Comparison of ENCODE assay signal across 9 cellular contexts in the genomic region with DNA sequence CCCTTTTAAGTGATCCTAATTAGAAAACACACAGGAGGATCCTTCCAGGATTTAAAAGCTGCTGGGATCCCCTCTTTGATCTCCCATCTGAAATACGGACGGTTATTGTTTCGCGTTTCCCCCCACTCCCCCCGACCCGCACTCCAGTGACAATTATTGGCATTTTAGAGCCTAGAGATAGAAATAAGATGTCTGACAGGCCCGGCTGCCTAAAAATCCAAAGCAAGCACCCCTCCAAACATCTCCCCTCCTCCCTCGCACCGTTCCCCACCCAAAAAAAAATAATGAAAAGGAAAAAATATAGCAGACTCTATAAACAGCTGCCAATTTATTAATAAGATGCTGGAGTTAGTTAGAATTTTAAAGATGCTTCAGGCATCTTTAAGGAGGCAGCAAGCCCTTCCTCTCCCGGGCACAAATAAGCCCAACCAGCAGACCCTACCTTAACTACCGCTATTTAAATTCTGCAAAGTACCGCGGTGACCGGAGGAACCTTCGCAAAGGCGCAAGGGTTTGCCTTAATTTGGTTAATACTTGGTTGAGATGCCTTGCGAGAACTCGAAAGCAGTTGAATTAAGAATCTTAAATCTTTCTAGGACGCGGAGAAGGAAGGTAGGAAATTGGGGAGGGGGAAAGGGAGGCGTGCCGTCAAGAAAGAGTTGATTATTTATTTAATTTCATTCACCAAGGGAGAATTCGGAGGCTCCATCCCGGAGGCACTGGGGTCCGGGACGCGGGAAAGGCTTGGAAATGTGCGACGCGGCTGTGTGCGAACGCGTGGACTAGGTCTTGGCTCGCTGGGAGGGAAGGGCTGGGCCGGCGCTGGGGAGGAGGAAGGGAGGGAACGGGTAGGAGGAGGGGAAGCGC. TPM values are rescaled to one million over a fixed set of nuclear protein-coding genes. Genes with fewer than 3 reads are reported as not detected.
A peak's percentile ranks its signal among the peaks of the same experiment; 100 is the strongest.
DNase-seq lines count a peak whose midpoint lies in the region; ATAC-seq and TF ChIP-seq lines count a peak whose summit lies in the region.
"Had no signal": no experiment of that assay in that cellular context is flagged by ENCODE, and none has a peak within 500 bp of the region (broad histone marks: within the 10 kb centered on the region; RNA-seq: fewer than 3 reads in every experiment).

No MANE protein-coding gene starts in this region.

- no peak for DNase-seq in stimulated activated effector memory CD8-positive, alpha-beta T cell treated with anti-CD3 and anti-CD28 coated beads, Interleukin-12 subunit alpha, Interleukin-12 subunit beta, amount 100 ng/mL, for 72 hours (ENCODE audit: low spot score in 2 of 2)
- DNase-seq in AG08396 (ENCODE audit: low spot score) = no peak
- DNase-seq in ecto neural progenitor cell (ENCODE audit: low spot score) = no peak
- DNase-seq: SHP77 treated with DMSO at 0.1 percent for 48 hours had no signal

- H3K27ac ChIP-seq in HUES6 (ENCODE audit: low read depth, low read length) = no peak overlapping the region
- peak overlapping the region in 1 of 2 donors; percentile 87 for H3K27ac ChIP-seq in liver (ENCODE audit: low read depth in 1 of 2, low read length in 2 of 2)

- no peak for TF ChIP-seq RAD21 in liver (IDR thresholded peaks at IDR 0.05)

- H3K4me1 ChIP-seq in HUES6 (ENCODE audit: control insufficient read depth, insufficient read depth, low read length) (no peaks in the 10 kb centered on the region), liver (ENCODE audit: control insufficient read depth in 4 of 4, insufficient read depth in 4 of 4, low read length in 3 of 4) (peaks cover 7 to 40% (median 33%) of the 10 kb centered on the region in 4 donors)

- no peaks in the 10 kb centered on the region for H3K36me3 Mint-ChIP-seq in brain
- H3K36me3 Mint-ChIP-seq in stimulated activated effector memory CD8-positive, alpha-beta T cell treated with anti-CD3 and anti-CD28 coated beads, Interleukin-12 subunit alpha, Interleukin-12 subunit beta, amount 100 ng/mL, for 72 hours = no peaks in the 10 kb centered on the region

- H3K9me3 ChIP-seq in HUES6 (ENCODE audit: control insufficient read depth, insufficient read depth, low read depth, low read length) (no peaks in the 10 kb centered on the region), liver (ENCODE audit: control insufficient read depth in 4 of 4, low read length in 3 of 4) (no peaks in the 10 kb centered on the region)

- ATAC-seq in stimulated activated effector memory CD8-positive, alpha-beta T cell treated with anti-CD3 and anti-CD28 coated beads, Interleukin-12 subunit alpha, Interleukin-12 subunit beta, amount 100 ng/mL, for 72 hours = no peak
- ATAC-seq in GM18520 (IDR thresholded peaks at IDR 0.05; ENCODE audit: unreplicated experiment) (no peak), HG03432 (IDR thresholded peaks at IDR 0.05; ENCODE audit: unreplicated experiment) (no peak)

- peaks cover 0 to 3% (median 2%) of the 10 kb centered on the region in 5 experiments for H3K9me3 Mint-ChIP-seq in brain
- H3K9me3 Mint-ChIP-seq in stimulated activated effector memory CD8-positive, alpha-beta T cell treated with anti-CD3 and anti-CD28 coated beads, Interleukin-12 subunit alpha, Interleukin-12 subunit beta, amount 100 ng/mL, for 72 hours = no peaks in the 10 kb centered on the region

- peaks cover 92% of the 10 kb centered on the region for H3K27me3 Mint-ChIP-seq in brain

- H3K4me1 Mint-ChIP-seq in brain = peaks cover 14% of the 10 kb centered on the region
- peaks cover 7% of the 10 kb centered on the region for H3K4me1 Mint-ChIP-seq in stimulated activated effector memory CD8-positive, alpha-beta T cell treated with anti-CD3 and anti-CD28 coated beads, Interleukin-12 subunit alpha, Interleukin-12 subunit beta, amount 100 ng/mL, for 72 hours

- no peak for TF ChIP-seq CTCF in brain (conservative IDR thresholded peaks at IDR 0.05)
- no peak for TF ChIP-seq CTCF in liver (IDR thresholded peaks at IDR 0.05; ENCODE audit: low read depth, low read length, missing input control)

- H3K4me3 ChIP-seq in HUES6 (ENCODE audit: low read depth, low read length) (peak overlapping the region; percentile 89), liver (ENCODE audit: low read depth in 1 of 3, low read length in 3 of 3) (peak overlapping the region in 2 of 3 donors; percentile 68 to 92)

- 26% methylated on average over 38 of the region's 38 CpGs for WGBS in liver

- H3K9ac ChIP-seq in HUES6 (ENCODE audit: low read length) = no peak overlapping the region
- peak overlapping the region in 1 of 2 donors; percentile 26 for H3K9ac ChIP-seq in liver (ENCODE audit: low read depth in 1 of 2, low read length in 2 of 2)

- H3K36me3 ChIP-seq in HUES6 (ENCODE audit: control insufficient read depth, insufficient read depth, low read length) (no peaks in the 10 kb centered on the region), liver (ENCODE audit: control insufficient read depth in 4 of 4, insufficient read depth in 3 of 4, low read depth in 1 of 4, low read length in 3 of 4) (no peaks in the 10 kb centered on the region)

- H3K4me3 Mint-ChIP-seq in brain = peak overlapping the region; percentile 76 to 90 (median 83)
- peak overlapping the region; percentile 62 for H3K4me3 Mint-ChIP-seq in stimulated activated effector memory CD8-positive, alpha-beta T cell treated with anti-CD3 and anti-CD28 coated beads, Interleukin-12 subunit alpha, Interleukin-12 subunit beta, amount 100 ng/mL, for 72 hours

- H3K27me3 ChIP-seq in HUES6 (ENCODE audit: control insufficient read depth, insufficient read depth, low read length) (peaks cover 87% of the 10 kb centered on the region), liver (ENCODE audit: control insufficient read depth in 4 of 4, insufficient read depth in 4 of 4, low read length in 3 of 4) (no peaks in the 10 kb centered on the region)

- H3K27ac Mint-ChIP-seq in brain = no peak overlapping the region
- no peak overlapping the region for H3K27ac Mint-ChIP-seq in stimulated activated effector memory CD8-positive, alpha-beta T cell treated with anti-CD3 and anti-CD28 coated beads, Interleukin-12 subunit alpha, Interleukin-12 subunit beta, amount 100 ng/mL, for 72 hours

TF ChIP-seq in liver, 16 proteins besides CTCF, POLR2A, EP300 and RAD21:
- TF ChIP-seq NR2F2 (IDR thresholded peaks at IDR 0.05) (no peak), RXRA (IDR thresholded peaks at IDR 0.05) (no peak)

RNA-seq across cellular contexts. Expression of gene ISM1, which starts 1.5 kb away (rescaled TPM):
- polyA plus RNA-seq in brain (ENCODE audit: insufficient read depth, low read depth, low replicate concordance) (2.8 TPM), liver (1 to 10 TPM in 1 of 2 donors, under 1 TPM in 1; 0.82 to 1.2 TPM)
- total RNA-seq in liver = 1 to 10 TPM in 1 of 2 donors, not detected in 1; 6.4 TPM
